Comparison of ENCODE assay signal across 8 cellular contexts in genomic region chr5:88883566-88884434, GRCh38. TPM values are rescaled to one million over a fixed set of nuclear protein-coding genes. Genes with fewer than 3 reads are reported as not detected.
DNase-seq lines count a peak whose midpoint lies in the region; ATAC-seq and TF ChIP-seq lines count a peak whose summit lies in the region.

No MANE protein-coding gene starts in this region.

- TF ChIP-seq CTCF in cardiac fibroblast (IDR thresholded peaks at IDR 0.05; ENCODE audit: low read depth, low read length), result no peak

- DNase-seq in AML-193 (lab: John Stamatoyannopoulos, UW), result peak; percentile 51 to 66
- DNase-seq in HS-5 (ENCODE audit: low read depth), result peak; percentile 34
- peak; percentile 88 for DNase-seq in RPMI7951 (ENCODE audit: low read depth)
- peak; percentile 83 to 88 for DNase-seq in cardiac fibroblast (ENCODE audit: low read depth in 2 of 2)
- peak; percentile 41 for DNase-seq in iPS-NIHi11 (ENCODE audit: low spot score)
- peak; percentile 72 for DNase-seq in sciatic nerve (ENCODE audit: low spot score)
- no peak for DNase-seq in activated CD4-positive, CD25-positive, alpha-beta regulatory T cell treated with anti-CD3 and anti-CD28 coated beads, Interleukin-2, amount 50 U/mL, for 72 hours

- peak; percentile 26 for ATAC-seq in GM18517 (IDR thresholded peaks at IDR 0.05; ENCODE audit: unreplicated experiment)
- peak; percentile 81 for ATAC-seq in sciatic nerve

- intact Hi-C loops in sciatic nerve (cut with DNase I), result no loop called here

- H3K4me3 ChIP-seq in cardiac fibroblast (replicated peaks in 1 of 2; ENCODE audit: low read depth in 2 of 2, low read length in 2 of 2), result peak overlapping the region; percentile 68 to 69

RNA-seq across cellular contexts. Expression of gene MEF2C, which starts 0.8 kb away (rescaled TPM):
- 20.8 and 32.1 TPM in 2 replicates for total RNA-seq in RPMI7951 (2014; rRNA removed; shearing (Covaris generic))
- total RNA-seq in sciatic nerve, result 97.3 TPM
